9 cellular contexts compared by ENCODE assay signal in genomic region chr5:150625831-150626746, GRCh38. TPM values are rescaled to one million over a fixed set of nuclear protein-coding genes. Genes with fewer than 3 reads are reported as not detected.
DNase-seq lines count a peak whose midpoint lies in the region; ATAC-seq and TF ChIP-seq lines count a peak whose summit lies in the region.
"Had no signal": no experiment of that assay in that cellular context is flagged by ENCODE, and none has a peak within 500 bp of the region (broad histone marks: within the 10 kb centered on the region; RNA-seq: fewer than 3 reads in every experiment).

No MANE protein-coding gene starts in this region.

- peaks cover 18% of the 10 kb centered on the region for H3K4me1 Mint-ChIP-seq in activated T-cell treated with anti-CD3 and anti-CD28 coated beads, Interleukin-2, amount 50 U/mL, for 72 hours (ENCODE audit: low read depth)

- peak overlapping the region in 1 of 2 donors; percentile 7 for H3K4me3 Mint-ChIP-seq in activated T-cell treated with anti-CD3 and anti-CD28 coated beads, Interleukin-2, amount 50 U/mL, for 72 hours

- H2AFZ ChIP-seq in DND-41 (ENCODE audit: low read depth, low read length), result no peak overlapping the region
- no peak overlapping the region for H2AFZ ChIP-seq in OCI-LY3 (ENCODE audit: low read depth, low read length)

- H3K27me3 ChIP-seq in DND-41 (ENCODE audit: insufficient read depth, low read length, poor library complexity), result no peaks in the 10 kb centered on the region
- H3K27me3 ChIP-seq in OCI-LY3 (ENCODE audit: low read depth, low read length), result no peaks in the 10 kb centered on the region
- no peaks in the 10 kb centered on the region for H3K27me3 ChIP-seq in lower lobe of right lung (ENCODE audit: low read depth)

- H3K9me3 Mint-ChIP-seq in activated T-cell treated with anti-CD3 and anti-CD28 coated beads, Interleukin-2, amount 50 U/mL, for 72 hours, result no peaks in the 10 kb centered on the region
- H3K9me3 Mint-ChIP-seq: activated naive CD8-positive, alpha-beta T cell treated with anti-CD3 and anti-CD28 coated beads, Interleukin-2, amount 10 ng/mL, durations not matched to agents 7 days and 5 days had no signal

- no peaks in the 10 kb centered on the region for H3K36me3 ChIP-seq in DND-41 (ENCODE audit: insufficient read depth, low read length)
- peaks cover 6% of the 10 kb centered on the region for H3K36me3 ChIP-seq in OCI-LY3 (replicated peaks; ENCODE audit: low read depth, low read length)
- no peaks in the 10 kb centered on the region for H3K36me3 ChIP-seq in lower lobe of right lung

- no peak for TF ChIP-seq CTCF in DND-41 (IDR thresholded peaks at IDR 0.05; ENCODE audit: borderline replicate concordance, extremely low read depth, low read length, poor library complexity, severe bottlenecking)
- TF ChIP-seq CTCF in OCI-LY3 (IDR thresholded peaks at IDR 0.05; ENCODE audit: low read depth, low read length), result no peak
- no peak for TF ChIP-seq CTCF in lower lobe of right lung (IDR thresholded peaks at IDR 0.05)
- no peak for TF ChIP-seq CTCF in RWPE1 (conservative IDR thresholded peaks at IDR 0.05; ENCODE audit: low read depth)

- no peak overlapping the region for H3K27ac Mint-ChIP-seq in activated T-cell treated with anti-CD3 and anti-CD28 coated beads, Interleukin-2, amount 50 U/mL, for 72 hours
- H3K27ac Mint-ChIP-seq: activated naive CD8-positive, alpha-beta T cell treated with anti-CD3 and anti-CD28 coated beads, Interleukin-2, amount 10 ng/mL, durations not matched to agents 7 days and 5 days had no signal

- no peak overlapping the region for H3K4me3 ChIP-seq in DND-41 (ENCODE audit: low read depth in 1 of 2, low read length in 2 of 2)
- peak overlapping the region; percentile 93 for H3K4me3 ChIP-seq in OCI-LY3 (ENCODE audit: low read length)
- peak overlapping the region; percentile 92 for H3K4me3 ChIP-seq in lower lobe of right lung

- no peak overlapping the region for H3K9ac ChIP-seq in DND-41 (ENCODE audit: low read depth, low read length)
- peak overlapping the region; percentile 81 for H3K9ac ChIP-seq in OCI-LY3 (ENCODE audit: low read length)

- no peaks in the 10 kb centered on the region for H4K20me1 ChIP-seq in DND-41 (ENCODE audit: insufficient read depth, low read length)
- H4K20me1 ChIP-seq in OCI-LY3 (ENCODE audit: insufficient read depth, low read length), result no peaks in the 10 kb centered on the region

- CTCF ChIA-PET in RWPE1 (lab: Yijun Ruan, JAX), result interaction anchor here (0.9 kb wide), 1 partner anchor 9 kb away, joined by 4 read pairs; no protein-coding TSS in a partner anchor

- peaks cover 17% of the 10 kb centered on the region for H3K27me3 Mint-ChIP-seq in activated T-cell treated with anti-CD3 and anti-CD28 coated beads, Interleukin-2, amount 50 U/mL, for 72 hours (ENCODE audit: low read depth)

- no peak for DNase-seq in DND-41
- DNase-seq in lower lobe of right lung, result no peak
- no peak for DNase-seq in RWPE1 (ENCODE audit: low spot score)
- no peak for DNase-seq in iPS-NIHi11 (ENCODE audit: low spot score)
- DNase-seq in SW 1271 (lab: John Stamatoyannopoulos, UW), result no peak
- no peak for DNase-seq in activated T-cell treated with anti-CD3 and anti-CD28 coated beads, Interleukin-2, amount 50 U/mL, for 72 hours
- DNase-seq: activated naive CD8-positive, alpha-beta T cell treated with anti-CD3 and anti-CD28 coated beads, Interleukin-2, amount 10 ng/mL, durations not matched to agents 7 days and 5 days had no signal

- no peaks in the 10 kb centered on the region for H3K79me2 ChIP-seq in DND-41 (ENCODE audit: insufficient read depth, low read length)
- H3K79me2 ChIP-seq in OCI-LY3 (ENCODE audit: low read length), result peaks cover 29% of the 10 kb centered on the region

- no peak overlapping the region for H3K4me2 ChIP-seq in DND-41 (ENCODE audit: insufficient read depth, low read length)
- H3K4me2 ChIP-seq in OCI-LY3 (ENCODE audit: low read length), result peak overlapping the region; percentile 81

- ATAC-seq in DND-41 (ENCODE audit: insufficient read depth, low read depth) (peak; percentile 19; the same call in 1 of the 3 replicates), GM21786 (IDR thresholded peaks at IDR 0.05; ENCODE audit: unreplicated experiment) (peak; percentile 52), lower lobe of right lung (peak in 1 of 2 donors; percentile 6)
- no peak for ATAC-seq in activated T-cell treated with anti-CD3 and anti-CD28 coated beads, Interleukin-2, amount 50 U/mL, for 72 hours (replicated peaks in 1 of 2)

- H3K9me3 ChIP-seq in DND-41 (ENCODE audit: insufficient read depth, low read length, severe bottlenecking), result no peaks in the 10 kb centered on the region
- no peaks in the 10 kb centered on the region for H3K9me3 ChIP-seq in OCI-LY3 (ENCODE audit: insufficient read depth, low read length)
- H3K9me3 ChIP-seq in lower lobe of right lung, result no peaks in the 10 kb centered on the region

- intact Hi-C loops in lower lobe of right lung (cut with DNase I), result no loop called here

- POLR2A ChIA-PET in RWPE1 (lab: Yijun Ruan, JAX; ENCODE audit: low non-redundant PET), result interaction anchor here (0.7 kb wide), 1 partner anchor 29 kb away, joined by 4 read pairs; no protein-coding TSS in a partner anchor

- H3K4me1 ChIP-seq in DND-41 (ENCODE audit: insufficient read depth, low read length) (no peaks in the 10 kb centered on the region), OCI-LY3 (ENCODE audit: low read length) (peaks cover 42% of the 10 kb centered on the region), lower lobe of right lung (peaks cover 82% of the 10 kb centered on the region)

- no peak overlapping the region for H3K27ac ChIP-seq in DND-41 (ENCODE audit: low read length)
- peak overlapping the region; percentile 60 for H3K27ac ChIP-seq in OCI-LY3 (ENCODE audit: low read length)
- peak overlapping the region; percentile 92 for H3K27ac ChIP-seq in lower lobe of right lung
- no peak overlapping the region for H3K27ac ChIP-seq in RWPE1

- H3K36me3 Mint-ChIP-seq in activated T-cell treated with anti-CD3 and anti-CD28 coated beads, Interleukin-2, amount 50 U/mL, for 72 hours (ENCODE audit: insufficient read depth in 2 of 2), result peaks cover 0 to 2% of the 10 kb centered on the region in 2 donors

RNA-seq across cellular contexts. Expression of gene SYNPO, which starts 14.4 kb away (rescaled TPM):
- total RNA-seq in lower lobe of right lung, result 90.6 TPM
- total RNA-seq in activated T-cell treated with anti-CD3 and anti-CD28 coated beads, Interleukin-2, amount 50 U/mL, for 72 hours, result under 1 TPM; 0.30 to 0.36 TPM

RNA-seq across cellular contexts. Expression of gene MYOZ3, which starts 35.0 kb away (rescaled TPM):
- 0.92 TPM for total RNA-seq in lower lobe of right lung
- total RNA-seq in activated T-cell treated with anti-CD3 and anti-CD28 coated beads, Interleukin-2, amount 50 U/mL, for 72 hours, result under 1 TPM in 1 of 2 donors, not detected in 1; 0.16 TPM

Comparison
In these comparisons a context has a peak if more than half of its experiments do, and no peak if none do; other contexts are left out.
1. ATAC-seq: peak in DND-41 (single experiment) and GM21786 (single experiment); none in activated T-cell treated with anti-CD3 and anti-CD28 coated beads, Interleukin-2, amount 50 U/mL, for 72 hours (0 of 2).
2. H3K27ac ChIP-seq: peak in OCI-LY3 (single experiment) and lower lobe of right lung (single experiment); none in DND-41 (single experiment) and RWPE1 (single experiment).
3. H3K4me3 ChIP-seq: peak in OCI-LY3 (single experiment) and lower lobe of right lung (single experiment); none in DND-41 (0 of 2).
4. RNA of gene SYNPO, which starts 14.4 kb away (total RNA-seq): 90.6 TPM in lower lobe of right lung (single experiment); 0.30 to 0.36 TPM in activated T-cell treated with anti-CD3 and anti-CD28 coated beads, Interleukin-2, amount 50 U/mL, for 72 hours; every median in the first group is over 10 times any median in the second.